Comparison of ENCODE assay signal across 8 cellular contexts in the genomic region with DNA sequence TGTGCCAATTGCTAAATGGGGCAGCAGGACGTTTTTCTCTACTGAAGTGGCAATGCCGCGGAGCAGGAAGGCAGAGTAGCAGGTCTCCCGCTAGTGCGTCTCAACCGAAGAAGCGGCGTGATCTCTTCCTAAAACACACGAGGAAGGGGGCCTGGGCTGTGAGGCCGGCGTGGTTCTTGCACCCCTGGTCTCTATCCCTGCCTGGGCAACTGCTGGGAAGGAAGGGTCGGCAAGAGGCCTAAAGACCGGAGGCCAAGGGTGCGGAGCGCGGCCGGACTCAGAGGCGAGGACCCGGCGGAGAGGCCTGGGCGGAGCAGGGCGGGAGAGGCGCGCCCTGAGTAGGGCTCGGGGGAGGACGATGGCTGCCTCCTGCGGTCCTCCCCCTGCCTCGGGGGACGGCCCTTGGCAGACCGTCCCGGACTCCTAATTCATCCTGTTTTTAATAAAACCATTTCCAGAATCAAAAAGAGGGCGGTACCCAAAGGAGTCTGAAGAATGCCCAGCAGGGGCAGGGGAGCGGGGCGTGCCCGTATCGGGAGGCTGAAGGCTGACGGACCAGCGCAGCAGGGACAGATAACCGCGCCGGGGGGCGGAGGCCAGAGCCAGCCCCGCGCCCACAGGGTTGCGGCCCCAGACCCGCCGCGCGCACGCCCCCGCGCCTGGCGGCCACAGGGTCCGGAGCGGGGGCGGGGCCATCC.
DNase-seq lines count a peak whose midpoint lies in the region; TF ChIP-seq lines count a peak whose summit lies in the region.

No MANE protein-coding gene starts in this region.

- TF ChIP-seq CTCF in HFF-Myc (IDR thresholded peaks at IDR 0.05; ENCODE audit: low read depth, low read length, missing control alignments): no peak
- no peak for TF ChIP-seq CTCF in MM.1S (IDR thresholded peaks at IDR 0.05; ENCODE audit: low read length)
- peak; percentile 43 for TF ChIP-seq CTCF in brain microvascular endothelial cell (IDR thresholded peaks at IDR 0.05; ENCODE audit: low read depth, low read length, missing control alignments)

- H3K9ac ChIP-seq in MM.1S (ENCODE audit: low read length): peak overlapping the region; percentile 51; the same call in 1 of the 2 replicates
- H3K9ac ChIP-seq in iPS-18a (ENCODE audit: low read length): peak overlapping the region; percentile 63

- peak overlapping the region; percentile 28; the same call in 1 of the 2 replicates for H3K27ac ChIP-seq in MM.1S (ENCODE audit: low read length)
- H3K27ac ChIP-seq in brain microvascular endothelial cell: peak overlapping the region; percentile 44
- no peak overlapping the region for H3K27ac ChIP-seq in iPS-18a (ENCODE audit: low read length)

- H3K9me2 ChIP-seq in MM.1S (replicated peaks; ENCODE audit: insufficient read depth, low read length): no peaks in the 10 kb centered on the region

- peaks cover 14% of the 10 kb centered on the region for H3K4me1 ChIP-seq in MM.1S (ENCODE audit: low read length)
- peaks cover 13% of the 10 kb centered on the region for H3K4me1 ChIP-seq in iPS-18a (ENCODE audit: control insufficient read depth, low read depth, low read length)

- H3K4me2 ChIP-seq in MM.1S (ENCODE audit: low read depth, low read length): peak overlapping the region; percentile 97

- H4K20me1 ChIP-seq in MM.1S (ENCODE audit: insufficient read depth, low read length): no peaks in the 10 kb centered on the region

- in situ Hi-C loops in brain microvascular endothelial cell (cut with HindIII; ENCODE audit: low pct_ligation_motif_present, low sequenced_read_pairs): no loop called here

- H3K4me3 ChIP-seq in HFF-Myc (replicated peaks; ENCODE audit: low read depth, low read length): peak overlapping the region; percentile 61
- peak overlapping the region; percentile 75 for H3K4me3 ChIP-seq in MM.1S (ENCODE audit: low read length)
- peak overlapping the region; percentile 69 for H3K4me3 ChIP-seq in brain microvascular endothelial cell (ENCODE audit: low read depth, low read length)
- peak overlapping the region; percentile 84 for H3K4me3 ChIP-seq in iPS-18a (ENCODE audit: low read length)
- H3K4me3 ChIP-seq in skeletal muscle cell (ENCODE audit: low read depth, low read length): peak overlapping the region; percentile 69

- H3K36me3 ChIP-seq in MM.1S (replicated peaks; ENCODE audit: insufficient read depth, low read length): no peaks in the 10 kb centered on the region
- H3K36me3 ChIP-seq in brain microvascular endothelial cell (replicated peaks): no peaks in the 10 kb centered on the region
- H3K36me3 ChIP-seq in iPS-18a (ENCODE audit: control insufficient read depth, low read depth, low read length): no peaks in the 10 kb centered on the region

- H3K27me3 ChIP-seq in MM.1S (replicated peaks; ENCODE audit: insufficient read depth, low read length) (no peaks in the 10 kb centered on the region), brain microvascular endothelial cell (replicated peaks) (no peaks in the 10 kb centered on the region), iPS-18a (ENCODE audit: control insufficient read depth, insufficient read depth, low read length) (peaks cover 41% of the 10 kb centered on the region)

- DNase-seq in NCI-H1417 (lab: John Stamatoyannopoulos, UW) (peak; percentile 54 to 94 (median 93)), NCI-H1417 treated with DMSO at 0.1 percent for 48 hours (lab: John Stamatoyannopoulos, UW) (no peak), HFF-Myc (ENCODE audit: extremely low read depth, low read depth) (peak; percentile 77), MM.1S (peak; percentile 61), T-helper 1 cell (peak in 3 of 5 donors; percentile 46 to 61 (median 55)), brain microvascular endothelial cell (peak; percentile 70), skeletal muscle cell (ENCODE audit: low read depth) (peak; percentile 39)

- peak overlapping the region; percentile 94 for H2AFZ ChIP-seq in MM.1S (ENCODE audit: low read length)

- H3F3A ChIP-seq in MM.1S (ENCODE audit: insufficient read depth, low read length): peaks cover 8% of the 10 kb centered on the region; the same call in 1 of the 2 replicates

- peaks cover 13% of the 10 kb centered on the region for H3K79me2 ChIP-seq in MM.1S (ENCODE audit: low read length)

- H3K9me3 ChIP-seq in MM.1S (replicated peaks; ENCODE audit: insufficient read depth, low read length) (no peaks in the 10 kb centered on the region), iPS-18a (ENCODE audit: control insufficient read depth, low read depth, low read length) (no peaks in the 10 kb centered on the region)
